Comparison of ENCODE assay signal across 11 cellular contexts in the genomic region with DNA sequence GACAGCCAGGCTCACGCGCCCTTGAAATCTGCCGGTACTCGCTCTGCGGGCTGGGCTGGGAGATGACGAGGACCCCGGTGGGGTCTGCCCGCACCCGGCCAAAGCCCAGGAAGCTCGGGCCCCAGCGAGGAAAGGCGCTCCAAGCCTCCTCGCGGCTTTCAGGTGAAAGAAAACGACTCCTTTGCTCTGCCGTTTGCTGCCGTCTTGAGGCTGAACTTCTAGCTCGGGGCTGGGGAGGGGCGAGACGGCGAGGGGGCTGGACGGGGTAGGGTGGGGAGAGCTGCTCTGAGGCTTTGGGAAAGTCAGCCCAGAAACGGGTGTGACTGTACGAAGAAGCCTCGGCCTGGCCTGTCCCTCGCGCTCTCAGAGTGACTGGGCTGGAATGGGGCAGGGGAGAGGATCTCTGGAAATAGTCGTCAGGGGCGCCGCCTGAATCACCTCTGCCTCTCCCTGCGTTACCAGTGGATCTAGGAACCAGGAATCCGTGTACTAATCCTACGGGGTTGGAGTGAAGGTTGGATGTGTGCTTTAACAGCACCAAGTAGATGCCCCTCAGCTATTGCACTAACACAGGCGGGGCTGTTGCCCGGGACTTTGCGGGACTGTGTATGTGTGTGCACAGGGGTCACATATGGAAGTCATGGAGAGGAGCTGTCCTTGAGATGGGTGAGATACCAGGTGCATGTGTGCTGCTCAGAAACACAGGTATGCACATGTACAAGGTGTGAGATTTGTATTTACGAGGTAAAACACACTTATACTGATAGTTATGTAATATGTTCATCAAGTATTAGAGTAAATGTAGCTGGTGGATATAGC. TPM values are rescaled to one million over a fixed set of nuclear protein-coding genes. Genes with fewer than 3 reads are reported as not detected.
DNase-seq lines count a peak whose midpoint lies in the region; ATAC-seq and TF ChIP-seq lines count a peak whose summit lies in the region.
"Had no signal": no experiment of that assay in that cellular context is flagged by ENCODE, and none has a peak within 500 bp of the region (broad histone marks: within the 10 kb centered on the region; RNA-seq: fewer than 3 reads in every experiment).

No MANE protein-coding gene starts in this region.

- peaks cover 87% of the 10 kb centered on the region for H3K27me3 Mint-ChIP-seq in CD4-positive, alpha-beta T cell

- no peaks in the 10 kb centered on the region for H3K9me3 ChIP-seq in CD4-positive, alpha-beta T cell (ENCODE audit: control insufficient read depth, low read length)
- H3K9me3 ChIP-seq in SJCRH30 (replicated peaks) (no peaks in the 10 kb centered on the region), esophagus muscularis mucosa (no peaks in the 10 kb centered on the region), ovary (no peaks in the 10 kb centered on the region)

- ATAC-seq in CD4-positive, alpha-beta T cell (ENCODE audit: poor library complexity), result no peak
- no peak for ATAC-seq in GM21717 (IDR thresholded peaks at IDR 0.05; ENCODE audit: unreplicated experiment)
- no peak for ATAC-seq in GM19455 (IDR thresholded peaks at IDR 0.05; ENCODE audit: unreplicated experiment)

- H3K4me1 Mint-ChIP-seq in CD4-positive, alpha-beta T cell (ENCODE audit: low read depth), result peaks cover 52% of the 10 kb centered on the region

- DNase-seq in CD4-positive, alpha-beta T cell, result no peak
- DNase-seq in SJCRH30 (peak in 1 of 2 experiments; percentile 12), esophagus muscularis mucosa (ENCODE audit: extremely low spot score) (no peak), ovary (peak in 1 of 5 donors; percentile 70), dedifferentiated amniotic fluid mesenchymal stem cell (ENCODE audit: extremely low spot score) (no peak)
- no peak for DNase-seq in activated CD4-positive, alpha-beta T cell treated with anti-CD3 and anti-CD28 coated beads for 48 hours
- DNase-seq: PC-9, small intestine had no signal

- H3K27me3 ChIP-seq in CD4-positive, alpha-beta T cell (ENCODE audit: control insufficient read depth, insufficient read depth, low read length), result peaks cover 87% of the 10 kb centered on the region
- no peaks in the 10 kb centered on the region for H3K27me3 ChIP-seq in SJCRH30
- peaks cover 15 to 100% (median 87%) of the 10 kb centered on the region in 4 donors for H3K27me3 ChIP-seq in esophagus muscularis mucosa
- no peaks in the 10 kb centered on the region for H3K27me3 ChIP-seq in ovary

- no peaks in the 10 kb centered on the region for H3K36me3 Mint-ChIP-seq in CD4-positive, alpha-beta T cell (ENCODE audit: low read depth)

- H3K9me3 Mint-ChIP-seq in CD4-positive, alpha-beta T cell, result no peaks in the 10 kb centered on the region

- CTCF ChIA-PET in CD4-positive, alpha-beta T cell (lab: Charles Lee), result interaction anchor here (3.2 kb wide), 1 partner anchor 11 kb away, joined by 18 read pairs; no protein-coding TSS in a partner anchor

- H3K4me3 ChIP-seq in SJCRH30 (peak overlapping the region; percentile 53), esophagus muscularis mucosa (peak overlapping the region; percentile 49 to 61 (median 55)), ovary (peak overlapping the region; percentile 75)
- H3K4me3 ChIP-seq: PC-9 had no signal

- peak overlapping the region; percentile 26 for H3K4me3 Mint-ChIP-seq in CD4-positive, alpha-beta T cell

- POLR2A ChIA-PET in CD4-positive, alpha-beta T cell (lab: Charles Lee), result interaction anchor here (0.9 kb wide), 1 partner anchor 10 kb away, joined by 5 read pairs; no protein-coding TSS in a partner anchor

- H3K27ac Mint-ChIP-seq in CD4-positive, alpha-beta T cell, result no peak overlapping the region

- no peak for TF ChIP-seq CTCF in CD4-positive, alpha-beta T cell (IDR thresholded peaks at IDR 0.05)
- TF ChIP-seq CTCF in esophagus muscularis mucosa (IDR thresholded peaks at IDR 0.05), result no peak
- TF ChIP-seq CTCF in ovary (IDR thresholded peaks at IDR 0.05), result no peak

- H3K4me1 ChIP-seq in SJCRH30 (no peaks in the 10 kb centered on the region), esophagus muscularis mucosa (peaks cover 46 to 57% (median 52%) of the 10 kb centered on the region in 4 donors), ovary (ENCODE audit: insufficient read depth) (peaks cover 10% of the 10 kb centered on the region)

- no peak overlapping the region for H3K27ac ChIP-seq in CD4-positive, alpha-beta T cell (ENCODE audit: low read depth, low read length)
- no peak overlapping the region for H3K27ac ChIP-seq in SJCRH30
- H3K27ac ChIP-seq in esophagus muscularis mucosa (replicated peaks in 1 of 4), result no peak overlapping the region
- H3K27ac ChIP-seq in ovary, result peak overlapping the region; percentile 87 to 100
- H3K27ac ChIP-seq: PC-9 had no signal

- WGBS in esophagus muscularis mucosa, result 34% methylated on average over 26 of the region's 37 CpGs
- 2 to 13% (median 3%) methylated on average over 33 to 37 of the region's 37 CpGs for WGBS in ovary, 3 donors

- intact Hi-C loops in CD4-positive, alpha-beta T cell (cut with DNase I, micrococcal nuclease), result no loop called here
- intact Hi-C loops in esophagus muscularis mucosa (cut with DNase I), result no loop called here
- intact Hi-C loops in ovary (cut with DNase I), result loop anchor here in 3 of 4 donors (2.0 to 10.0 kb wide), 4 partner anchors 167 to 377 kb away; no protein-coding TSS in a partner anchor

- TF ChIP-seq POLR2A in esophagus muscularis mucosa (IDR thresholded peaks at IDR 0.05; ENCODE audit: low read depth), result no peak
- peak; percentile 11 for TF ChIP-seq POLR2A in ovary (IDR thresholded peaks at IDR 0.05)

- H3K36me3 ChIP-seq in SJCRH30, result no peaks in the 10 kb centered on the region
- H3K36me3 ChIP-seq in esophagus muscularis mucosa, result no peaks in the 10 kb centered on the region
- no peaks in the 10 kb centered on the region for H3K36me3 ChIP-seq in ovary

- TF ChIP-seq EP300 in esophagus muscularis mucosa (IDR thresholded peaks at IDR 0.05), result no peak
- no peak for TF ChIP-seq EP300 in ovary (IDR thresholded peaks at IDR 0.05)

RNA-seq across cellular contexts. Expression of a gene that starts 0.5 kb away (rescaled TPM):
- total RNA-seq in CD4-positive, alpha-beta T cell, result not detected
- total RNA-seq in SJCRH30 (2014; rRNA removed; shearing (Covaris generic)), result 0.23 and 0.34 TPM in 2 replicates
- total RNA-seq in esophagus muscularis mucosa, result not detected
- total RNA-seq in ovary, result 100 to 1,000 TPM in 2 of 7 donors, 10 to 100 TPM in 5; 35.8 to 137 (median 77.9) TPM
- polyA plus RNA-seq in ovary, result 10 to 100 TPM; 36.7 to 39.3 TPM
- total RNA-seq: cardiac septum had no signal
- polyA plus RNA-seq: small intestine had no signal

RNA-seq across cellular contexts. Expression of a gene that starts 0.6 kb away (rescaled TPM):
- total RNA-seq in CD4-positive, alpha-beta T cell, result not detected
- 0.42 and 0.89 TPM in 2 replicates for total RNA-seq in SJCRH30 (2014; rRNA removed; shearing (Covaris generic))
- total RNA-seq in esophagus muscularis mucosa (under 1 TPM in 2 of 4 donors, not detected in 2; 0.17 to 0.26 TPM), ovary (100 to 1,000 TPM in 4 of 7 donors, 10 to 100 TPM in 3; 35.4 to 184 (median 102) TPM)
- 10 to 100 TPM; 22.7 to 61.2 TPM for polyA plus RNA-seq in ovary
- total RNA-seq: PC-9 had no signal
- polyA plus RNA-seq: small intestine had no signal

RNA-seq across cellular contexts. Expression of a gene that starts 58.6 kb away (rescaled TPM):
- total RNA-seq in CD4-positive, alpha-beta T cell, result not detected
- not detected in 2 replicates for total RNA-seq in SJCRH30 (2014; rRNA removed; shearing (Covaris generic))
- not detected for total RNA-seq in esophagus muscularis mucosa
- total RNA-seq in ovary, result not detected
- not detected for polyA plus RNA-seq in ovary
- total RNA-seq: cardiac septum, PC-9 had no signal
- polyA plus RNA-seq: small intestine had no signal

Comparison
In these comparisons a context has a peak if more than half of its experiments do, and no peak if none do; other contexts are left out.
1. H3K27ac ChIP-seq: peak in ovary (2 of 2); none in CD4-positive, alpha-beta T cell (single experiment), SJCRH30 (single experiment) and esophagus muscularis mucosa (0 of 4).
2. RNA of a gene that starts 0.5 kb away (total RNA-seq): 35.8 to 137 TPM in ovary; 0.23 to 0.34 TPM in SJCRH30, not detected in CD4-positive, alpha-beta T cell and not detected in esophagus muscularis mucosa; every median in the first group is over 10 times any median in the second.
3. RNA of a gene that starts 0.6 kb away (total RNA-seq): 35.4 to 184 TPM in ovary; 0.42 to 0.89 TPM in SJCRH30, 0.17 to 0.26 TPM in esophagus muscularis mucosa and not detected in CD4-positive, alpha-beta T cell; every median in the first group is over 10 times any median in the second.
4. intact Hi-C loops: an anchor here in ovary (2.0 to 10.0 kb wide); none called in CD4-positive, alpha-beta T cell and esophagus muscularis mucosa.
5. Peak in every context shown above with its lines, with median percentiles within 50 percentile points of each other: H3K4me3 ChIP-seq.